ENCODE assay signal across 10 cellular contexts in the genomic region with DNA sequence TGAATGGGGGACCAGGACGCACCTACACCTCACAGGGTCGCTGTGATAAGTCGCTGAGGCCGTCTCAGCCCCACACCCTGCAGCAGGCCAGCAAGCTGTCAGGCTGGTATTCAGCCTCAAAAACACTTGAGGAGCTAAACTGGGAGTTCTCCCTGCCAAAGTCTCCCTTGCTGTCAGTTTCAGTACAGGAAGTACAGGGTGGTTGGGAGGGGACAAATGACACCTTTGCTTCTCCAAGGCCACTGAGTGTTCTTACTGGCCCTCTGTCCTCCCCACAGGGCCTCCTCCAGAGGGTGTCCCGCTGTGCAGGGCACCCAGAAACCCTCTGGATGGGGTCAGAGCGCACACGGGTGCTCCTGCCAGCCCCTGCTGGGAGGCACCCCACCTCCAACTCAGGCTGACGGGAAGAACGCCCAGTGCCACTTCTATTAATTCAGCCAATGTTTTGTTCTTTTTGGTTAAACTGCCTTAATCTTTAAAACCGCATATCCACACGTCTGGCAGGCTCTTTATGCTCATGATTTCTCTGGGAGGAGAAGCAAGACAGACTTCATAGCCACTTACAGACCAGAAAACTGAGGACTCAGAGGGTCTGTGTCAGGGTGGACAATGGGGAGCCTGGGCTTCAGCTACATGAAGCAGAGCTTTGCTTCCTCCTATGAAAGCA.
A peak's percentile ranks its signal among the peaks of the same experiment; 100 is the strongest.
DNase-seq lines count a peak whose midpoint lies in the region; ATAC-seq, FAIRE-seq and TF ChIP-seq lines count a peak whose summit lies in the region.
"Had no signal": no experiment of that assay in that cellular context is flagged by ENCODE, and none has a peak within 500 bp of the region (broad histone marks: within the 10 kb centered on the region; RNA-seq: fewer than 3 reads in every experiment).

No MANE protein-coding gene starts in this region.

- intact Hi-C loops in aorta (cut with DNase I): no loop called here

- no peak for TF ChIP-seq CTCF in D721Med (IDR thresholded peaks at IDR 0.05; ENCODE audit: insufficient read depth, missing control alignments)

- H3K4me3 ChIP-seq in aorta (ENCODE audit: low read length in 2 of 2): no peak overlapping the region

- no peak for FAIRE-seq in D721Med (lab: Jason Lieb, UNC)

- no peaks in the 10 kb centered on the region for H3K27me3 ChIP-seq in aorta (ENCODE audit: control insufficient read depth in 1 of 2, insufficient read depth in 2 of 2, low read length in 1 of 2)

- WGBS in aorta, 2 donors: 6 to 16% methylated on average over 11 of the region's 11 CpGs

- no peaks in the 10 kb centered on the region for H3K9me3 ChIP-seq in aorta (ENCODE audit: control insufficient read depth, low read length)

- POLR2A ChIA-PET in naive thymus-derived CD8-positive, alpha-beta T cell (lab: Charles Lee): interaction anchor here (1.1 to 1.6 kb wide), 4 partner anchors 21 to 84 kb away, joined by 3 to 7 read pairs (median 6); partner anchors contain the start of gene ITPK1

- H3K36me3 Mint-ChIP-seq in stimulated activated naive CD8-positive, alpha-beta T cell treated with anti-CD3 and anti-CD28 coated beads, Interleukin-15, Interleukin-2, amounts not matched to agents 100 ng/mL and 50 ng/mL, for 24 hours (ENCODE audit: low read depth): no peaks in the 10 kb centered on the region
- H3K36me3 Mint-ChIP-seq in naive thymus-derived CD8-positive, alpha-beta T cell: peaks cover 0 to 2% (median 0%) of the 10 kb centered on the region in 3 donors

- ATAC-seq in stimulated activated naive CD8-positive, alpha-beta T cell treated with anti-CD3 and anti-CD28 coated beads, Interleukin-15, Interleukin-2, amounts not matched to agents 100 U/mL and 50 U/mL, for 24 hours: no peak
- no peak for ATAC-seq in naive thymus-derived CD8-positive, alpha-beta T cell
- ATAC-seq in aorta (ENCODE audit: low FRiP score) (no peak), HG03432 (IDR thresholded peaks at IDR 0.05; ENCODE audit: unreplicated experiment) (no peak)

- no peaks in the 10 kb centered on the region for H3K9me3 Mint-ChIP-seq in stimulated activated naive CD8-positive, alpha-beta T cell treated with anti-CD3 and anti-CD28 coated beads, Interleukin-15, Interleukin-2, amounts not matched to agents 100 ng/mL and 50 ng/mL, for 24 hours
- no peaks in the 10 kb centered on the region for H3K9me3 Mint-ChIP-seq in naive thymus-derived CD8-positive, alpha-beta T cell

- H3K4me1 ChIP-seq in aorta (ENCODE audit: control insufficient read depth in 1 of 2, insufficient read depth in 2 of 2, low read length in 2 of 2): peaks cover 0 to 6% of the 10 kb centered on the region in 2 donors

- H3K27me3 Mint-ChIP-seq in stimulated activated naive CD8-positive, alpha-beta T cell treated with anti-CD3 and anti-CD28 coated beads, Interleukin-15, Interleukin-2, amounts not matched to agents 100 ng/mL and 50 ng/mL, for 24 hours: no peaks in the 10 kb centered on the region
- no peaks in the 10 kb centered on the region for H3K27me3 Mint-ChIP-seq in naive thymus-derived CD8-positive, alpha-beta T cell

- peak overlapping the region; percentile 25 for H3K27ac ChIP-seq in epithelial cell of prostate
- peak overlapping the region; percentile 4 to 97 for H3K27ac ChIP-seq in aorta (ENCODE audit: low read depth in 1 of 2, low read length in 2 of 2)

- H3K36me3 ChIP-seq in aorta (ENCODE audit: control insufficient read depth in 1 of 2, insufficient read depth in 2 of 2, low read length in 1 of 2): no peaks in the 10 kb centered on the region

- DNase-seq in stimulated activated naive CD8-positive, alpha-beta T cell treated with anti-CD3 and anti-CD28 coated beads, Interleukin-15, Interleukin-2, amounts not matched to agents 100 U/mL and 50 U/mL, for 24 hours: no peak
- DNase-seq in epithelial cell of prostate (ENCODE audit: low read depth, low spot score) (no peak), aorta (no peak), D721Med (ENCODE audit: insufficient read length, low spot score) (no peak)
- DNase-seq in naive thymus-derived CD8-positive, alpha-beta T cell: no peak
- no peak for DNase-seq in stimulated activated CD4-positive, alpha-beta T cell treated with anti-CD3 and anti-CD28 coated beads, Interleukin-4, amount 100 ng/mL, for 4 hours
- DNase-seq: activated effector memory CD4-positive, alpha-beta T cell treated with anti-CD3 and anti-CD28 coated beads, Interleukin-2, amount 50 U/mL, for 16 hours; GOT3 had no signal

- peaks cover 73% of the 10 kb centered on the region for H3K4me1 Mint-ChIP-seq in stimulated activated naive CD8-positive, alpha-beta T cell treated with anti-CD3 and anti-CD28 coated beads, Interleukin-15, Interleukin-2, amounts not matched to agents 100 ng/mL and 50 ng/mL, for 24 hours (ENCODE audit: low read depth)
- H3K4me1 Mint-ChIP-seq in naive thymus-derived CD8-positive, alpha-beta T cell: peaks cover 40 to 80% (median 78%) of the 10 kb centered on the region in 4 donors

- peak overlapping the region; percentile 57 for H3K27ac Mint-ChIP-seq in stimulated activated naive CD8-positive, alpha-beta T cell treated with anti-CD3 and anti-CD28 coated beads, Interleukin-15, Interleukin-2, amounts not matched to agents 100 ng/mL and 50 ng/mL, for 24 hours
- peak overlapping the region; percentile 44 to 92 (median 79) for H3K27ac Mint-ChIP-seq in naive thymus-derived CD8-positive, alpha-beta T cell

- H3K4me3 Mint-ChIP-seq in stimulated activated naive CD8-positive, alpha-beta T cell treated with anti-CD3 and anti-CD28 coated beads, Interleukin-15, Interleukin-2, amounts not matched to agents 100 ng/mL and 50 ng/mL, for 24 hours: no peak overlapping the region
- peak overlapping the region in 3 of 10 donors; percentile 45 to 67 (median 55) for H3K4me3 Mint-ChIP-seq in naive thymus-derived CD8-positive, alpha-beta T cell
